ENCODE assay signal across 29 cellular contexts in the genomic region with DNA sequence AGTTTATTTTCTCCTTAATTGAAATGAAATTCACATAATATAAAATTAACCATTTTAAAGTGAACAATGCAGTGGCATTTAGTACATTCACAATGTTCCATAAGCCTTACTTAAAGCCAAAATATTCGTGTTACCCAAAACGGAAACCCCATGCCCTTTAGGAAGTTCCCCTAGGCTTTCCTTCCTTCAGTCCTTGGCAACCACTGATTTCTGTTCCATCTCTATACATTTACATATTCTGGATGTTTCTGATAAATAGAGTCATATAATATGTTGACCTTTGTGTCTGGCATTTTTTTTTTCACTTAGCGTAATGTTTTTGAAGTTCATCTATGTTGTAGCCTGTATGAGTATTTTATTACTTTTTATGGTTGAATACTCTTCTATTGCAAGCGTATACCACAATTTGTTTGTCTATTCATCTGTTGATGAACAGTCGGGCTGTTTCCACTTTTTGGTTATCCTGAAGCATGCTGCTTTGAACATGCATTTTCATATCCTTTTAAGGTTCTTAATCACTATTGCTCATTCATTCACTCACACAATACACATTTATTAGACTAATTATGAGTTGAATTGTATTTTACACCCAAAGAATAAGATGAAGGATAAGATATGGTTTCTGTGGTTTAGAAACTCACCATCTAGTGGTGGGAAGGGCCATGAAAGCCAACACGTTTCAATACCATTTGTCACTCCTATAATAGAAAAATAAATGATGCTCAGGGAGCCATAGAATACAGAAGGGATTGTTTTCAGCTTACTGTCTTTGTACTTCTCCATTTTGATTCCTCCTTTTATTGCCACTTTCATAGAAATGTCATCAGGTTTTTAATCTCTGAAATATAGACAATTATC.
A peak's percentile ranks its signal among the peaks of the same experiment; 100 is the strongest.
DNase-seq lines count a peak whose midpoint lies in the region; ATAC-seq and TF ChIP-seq lines count a peak whose summit lies in the region.
"Had no signal": no experiment of that assay in that cellular context is flagged by ENCODE, and none has a peak within 500 bp of the region (broad histone marks: within the 10 kb centered on the region; RNA-seq: fewer than 3 reads in every experiment).

No MANE protein-coding gene starts in this region.

- no peaks in the 10 kb centered on the region for H3K36me3 Mint-ChIP-seq in activated T-cell treated with anti-CD3 and anti-CD28 coated beads, Interleukin-2, amount 50 U/mL, for 4 hours (ENCODE audit: insufficient read depth)
- H3K36me3 Mint-ChIP-seq in activated T-cell treated with anti-CD3 and anti-CD28 coated beads, Interleukin-2, amount 50 U/mL, for 72 hours (ENCODE audit: insufficient read depth in 2 of 2), result peaks cover 5 to 25% of the 10 kb centered on the region in 2 donors
- peaks cover 18% of the 10 kb centered on the region for H3K36me3 Mint-ChIP-seq in activated naive CD8-positive, alpha-beta T cell treated with anti-CD3 and anti-CD28 coated beads, Interleukin-2, amount 50 U/mL, for 24 hours (ENCODE audit: low read depth)
- H3K36me3 Mint-ChIP-seq in stimulated activated effector memory CD8-positive, alpha-beta T cell treated with anti-CD3 and anti-CD28 coated beads, Interleukin-12 subunit alpha, Interleukin-12 subunit beta, amount 100 ng/mL, for 72 hours, result no peaks in the 10 kb centered on the region

- peaks cover 6% of the 10 kb centered on the region for H3K9me3 Mint-ChIP-seq in activated T-cell treated with anti-CD3 and anti-CD28 coated beads, Interleukin-2, amount 50 U/mL, for 4 hours
- H3K9me3 Mint-ChIP-seq in activated T-cell treated with anti-CD3 and anti-CD28 coated beads, Interleukin-2, amount 50 U/mL, for 72 hours, result peaks cover 15 to 20% of the 10 kb centered on the region in 2 donors
- H3K9me3 Mint-ChIP-seq in activated naive CD8-positive, alpha-beta T cell treated with anti-CD3 and anti-CD28 coated beads, Interleukin-2, amount 50 U/mL, for 24 hours, result peaks cover 38% of the 10 kb centered on the region
- peaks cover 10% of the 10 kb centered on the region for H3K9me3 Mint-ChIP-seq in stimulated activated effector memory CD8-positive, alpha-beta T cell treated with anti-CD3 and anti-CD28 coated beads, Interleukin-12 subunit alpha, Interleukin-12 subunit beta, amount 100 ng/mL, for 72 hours
- H3K9me3 Mint-ChIP-seq: H9 had no signal

- H3K27ac Mint-ChIP-seq in activated T-cell treated with anti-CD3 and anti-CD28 coated beads, Interleukin-2, amount 50 U/mL, for 72 hours, result no peak overlapping the region
- peak overlapping the region; percentile 58 for H3K27ac Mint-ChIP-seq in activated naive CD8-positive, alpha-beta T cell treated with anti-CD3 and anti-CD28 coated beads, Interleukin-2, amount 50 U/mL, for 24 hours
- no peak overlapping the region for H3K27ac Mint-ChIP-seq in stimulated activated effector memory CD8-positive, alpha-beta T cell treated with anti-CD3 and anti-CD28 coated beads, Interleukin-12 subunit alpha, Interleukin-12 subunit beta, amount 100 ng/mL, for 72 hours
- H3K27ac Mint-ChIP-seq: H9; memory B cell; progenitor cell of endocrine pancreas; T-helper 1 cell treated with Interleukin-12 subunit alpha and Interleukin-12 subunit beta and Interleukin-4 antibody, amounts not matched to agents 30 μg/mL and 1 μg/mL, for 36 hours had no signal

- no peak overlapping the region for H3K27ac ChIP-seq in psoas muscle
- H3K27ac ChIP-seq: adrenal gland, BLaER1, right lobe of liver, SK-N-MC had no signal

- no peak overlapping the region for H3K4me3 Mint-ChIP-seq in activated T-cell treated with anti-CD3 and anti-CD28 coated beads, Interleukin-2, amount 50 U/mL, for 4 hours
- no peak overlapping the region for H3K4me3 Mint-ChIP-seq in activated T-cell treated with anti-CD3 and anti-CD28 coated beads, Interleukin-2, amount 50 U/mL, for 72 hours
- no peak overlapping the region for H3K4me3 Mint-ChIP-seq in activated naive CD8-positive, alpha-beta T cell treated with anti-CD3 and anti-CD28 coated beads, Interleukin-2, amount 50 U/mL, for 24 hours
- no peak overlapping the region for H3K4me3 Mint-ChIP-seq in stimulated activated effector memory CD8-positive, alpha-beta T cell treated with anti-CD3 and anti-CD28 coated beads, Interleukin-12 subunit alpha, Interleukin-12 subunit beta, amount 100 ng/mL, for 72 hours
- H3K4me3 Mint-ChIP-seq: H9; memory B cell; T-helper 1 cell treated with Interleukin-12 subunit alpha and Interleukin-12 subunit beta and Interleukin-4 antibody, amounts not matched to agents 30 μg/mL and 1 μg/mL, for 36 hours had no signal

- WGBS in lower leg skin, 2 donors, result 79 to 83% methylated on average over 6 of the region's 6 CpGs
- 81 to 89% (median 85%) methylated on average over 6 of the region's 6 CpGs for WGBS in psoas muscle, 3 donors

- no peaks in the 10 kb centered on the region for H3K27me3 Mint-ChIP-seq in activated T-cell treated with anti-CD3 and anti-CD28 coated beads, Interleukin-2, amount 50 U/mL, for 4 hours (ENCODE audit: low read depth)
- H3K27me3 Mint-ChIP-seq in activated T-cell treated with anti-CD3 and anti-CD28 coated beads, Interleukin-2, amount 50 U/mL, for 72 hours (ENCODE audit: low read depth), result no peaks in the 10 kb centered on the region
- no peaks in the 10 kb centered on the region for H3K27me3 Mint-ChIP-seq in activated naive CD8-positive, alpha-beta T cell treated with anti-CD3 and anti-CD28 coated beads, Interleukin-2, amount 50 U/mL, for 24 hours
- H3K27me3 Mint-ChIP-seq: memory B cell, progenitor cell of endocrine pancreas had no signal

- H3K36me3 ChIP-seq in psoas muscle (ENCODE audit: insufficient read depth in 1 of 2, low read depth in 1 of 2), result no peaks in the 10 kb centered on the region
- H3K36me3 ChIP-seq: adrenal gland, BLaER1, right lobe of liver had no signal

- H3K4me3 ChIP-seq in lower leg skin (ENCODE audit: low read depth, poor library complexity, severe bottlenecking), result no peak overlapping the region
- H3K4me3 ChIP-seq in psoas muscle, result no peak overlapping the region
- H3K4me3 ChIP-seq: adrenal gland, BLaER1, K562, right lobe of liver, SK-N-MC had no signal

- no peaks in the 10 kb centered on the region for H3K4me1 ChIP-seq in psoas muscle
- H3K4me1 ChIP-seq: adrenal gland, BLaER1, right lobe of liver had no signal

- TF ChIP-seq CTCF in lower leg skin (IDR thresholded peaks at IDR 0.05) (no peak), psoas muscle (IDR thresholded peaks at IDR 0.05) (no peak)

- peak; percentile 32 to 37 for ATAC-seq in activated T-cell treated with anti-CD3 and anti-CD28 coated beads, Interleukin-2, amount 50 U/mL, for 4 hours
- no peak for ATAC-seq in activated T-cell treated with anti-CD3 and anti-CD28 coated beads, Interleukin-2, amount 50 U/mL, for 72 hours (replicated peaks in 1 of 2)
- peak; percentile 76 for ATAC-seq in activated naive CD8-positive, alpha-beta T cell treated with anti-CD3 and anti-CD28 coated beads, Interleukin-2, amount 50 U/mL, for 24 hours
- peak; percentile 52 for ATAC-seq in stimulated activated effector memory CD8-positive, alpha-beta T cell treated with anti-CD3 and anti-CD28 coated beads, Interleukin-12 subunit alpha, Interleukin-12 subunit beta, amount 100 ng/mL, for 72 hours
- no peak for ATAC-seq in psoas muscle
- ATAC-seq: K562 had no signal

- TF ChIP-seq POLR2A in lower leg skin (IDR thresholded peaks at IDR 0.05), result no peak

- no peaks in the 10 kb centered on the region for H3K9me3 ChIP-seq in psoas muscle
- H3K9me3 ChIP-seq: adrenal gland, BLaER1, right lobe of liver had no signal

- intact Hi-C loops in lower leg skin (cut with DNase I; ENCODE audit: low total_unique reads), result no loop called here
- intact Hi-C loops in psoas muscle (cut with DNase I), result no loop called here

- DNase-seq in activated T-cell treated with anti-CD3 and anti-CD28 coated beads, Interleukin-2, amount 50 U/mL, for 4 hours, result no peak
- no peak for DNase-seq in activated T-cell treated with anti-CD3 and anti-CD28 coated beads, Interleukin-2, amount 50 U/mL, for 72 hours
- DNase-seq in NCI-H1417 treated with DMSO at 0.1 percent for 48 hours (lab: John Stamatoyannopoulos, UW), result peak; percentile 7
- no peak for DNase-seq in activated naive CD8-positive, alpha-beta T cell treated with anti-CD3 and anti-CD28 coated beads, Interleukin-2, amount 50 U/mL, for 24 hours
- no peak for DNase-seq in stimulated activated effector memory CD8-positive, alpha-beta T cell treated with anti-CD3 and anti-CD28 coated beads, Interleukin-12 subunit alpha, Interleukin-12 subunit beta, amount 100 ng/mL, for 72 hours (ENCODE audit: low spot score in 2 of 2)
- DNase-seq in NAMALWA (ENCODE audit: low spot score), result no peak
- no peak for DNase-seq in lower leg skin (ENCODE audit: low spot score in 2 of 2)
- no peak for DNase-seq in psoas muscle
- DNase-seq: activated CD8-positive, alpha-beta memory T cell treated with anti-CD3 and anti-CD28 coated beads for 24 hours; activated gamma-delta T cell treated with Interleukin-2 at 50 U/mL for 16 hours; adrenal gland; central memory CD4-positive, alpha-beta T cell; cortex of kidney; effector memory CD4-positive, alpha-beta T cell; glutamatergic neuron; H9; MM.1S; NCI-H82; nucleus accumbens; right lobe of liver; stimulated activated CD8-positive, alpha-beta memory T cell treated with anti-CD3 and anti-CD28 coated beads, Interleukin-4, amount 100 ng/mL, for 48 hours; substantia nigra; trophoblast cell had no signal

- no peaks in the 10 kb centered on the region for H3K27me3 ChIP-seq in psoas muscle (ENCODE audit: insufficient read depth in 3 of 3, low read length in 2 of 3)
- H3K27me3 ChIP-seq: adrenal gland, BLaER1, right lobe of liver had no signal

- peaks cover 22% of the 10 kb centered on the region for H3K4me1 Mint-ChIP-seq in activated T-cell treated with anti-CD3 and anti-CD28 coated beads, Interleukin-2, amount 50 U/mL, for 4 hours (ENCODE audit: low read depth)
- peaks cover 31% of the 10 kb centered on the region for H3K4me1 Mint-ChIP-seq in activated T-cell treated with anti-CD3 and anti-CD28 coated beads, Interleukin-2, amount 50 U/mL, for 72 hours (ENCODE audit: low read depth)
- H3K4me1 Mint-ChIP-seq in activated naive CD8-positive, alpha-beta T cell treated with anti-CD3 and anti-CD28 coated beads, Interleukin-2, amount 50 U/mL, for 24 hours, result peaks cover 27% of the 10 kb centered on the region
- H3K4me1 Mint-ChIP-seq in stimulated activated effector memory CD8-positive, alpha-beta T cell treated with anti-CD3 and anti-CD28 coated beads, Interleukin-12 subunit alpha, Interleukin-12 subunit beta, amount 100 ng/mL, for 72 hours, result peaks cover 34% of the 10 kb centered on the region
- H3K4me1 Mint-ChIP-seq: H9 had no signal

Comparison
In these comparisons a context has a peak if more than half of its experiments do, and no peak if none do; other contexts are left out.
1. ATAC-seq: peak in activated T-cell treated with anti-CD3 and anti-CD28 coated beads, Interleukin-2, amount 50 U/mL, for 4 hours (2 of 2), activated naive CD8-positive, alpha-beta T cell treated with anti-CD3 and anti-CD28 coated beads, Interleukin-2, amount 50 U/mL, for 24 hours (single experiment) and stimulated activated effector memory CD8-positive, alpha-beta T cell treated with anti-CD3 and anti-CD28 coated beads, Interleukin-12 subunit alpha, Interleukin-12 subunit beta, amount 100 ng/mL, for 72 hours (single experiment); none in activated T-cell treated with anti-CD3 and anti-CD28 coated beads, Interleukin-2, amount 50 U/mL, for 72 hours (0 of 2) and psoas muscle (0 of 4).